Comparison of ENCODE assay signal across 17 cellular contexts in the genomic region with DNA sequence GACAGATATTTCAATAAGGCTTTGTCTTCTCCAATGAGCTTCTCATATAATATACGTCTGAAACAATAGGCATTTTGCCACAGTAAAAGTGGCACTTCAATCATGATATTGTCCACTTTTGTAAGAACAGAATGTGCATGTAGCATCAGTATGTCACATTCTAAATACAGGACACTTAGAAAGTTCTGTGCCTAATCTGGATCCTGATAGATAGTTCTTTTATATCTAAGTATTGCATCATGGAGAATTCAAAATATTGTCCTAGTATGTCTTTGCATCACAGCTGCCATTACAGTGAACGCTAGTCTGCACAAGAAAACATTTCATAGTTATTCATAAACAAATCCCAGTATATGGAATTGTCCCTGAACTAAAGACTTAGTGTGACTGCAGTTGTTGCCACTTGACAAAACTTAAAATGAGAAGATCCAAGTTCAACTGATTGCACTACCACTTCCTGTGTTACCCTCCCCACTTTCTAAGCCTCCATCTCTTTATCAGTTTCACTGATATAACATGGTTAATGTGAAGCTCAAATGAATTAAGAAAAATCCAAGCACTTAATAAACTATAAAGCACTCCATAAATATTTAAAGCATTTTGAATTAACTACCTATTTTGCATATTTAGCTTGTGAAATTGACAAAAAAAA.
"Had no signal": no experiment of that assay in that cellular context is flagged by ENCODE, and none has a peak within 500 bp of the region (broad histone marks: within the 10 kb centered on the region; RNA-seq: fewer than 3 reads in every experiment).

No MANE protein-coding gene starts in this region.

- H3K4me3 ChIP-seq: colonic mucosa, esophagus muscularis mucosa, sigmoid colon, thyroid gland had no signal

- H3K4me1 ChIP-seq: colonic mucosa, thyroid gland had no signal

- H3K27ac ChIP-seq: colonic mucosa, esophagus muscularis mucosa, sigmoid colon, thyroid gland, WERI-Rb-1 had no signal

- H3K4me3 Mint-ChIP-seq: activated CD4-positive, alpha-beta memory T cell treated with anti-CD3 and anti-CD28 coated beads for 36 hours; activated CD4-positive, alpha-beta T cell treated with anti-CD3 and anti-CD28 coated beads for 36 hours; activated T-cell treated with anti-CD3 and anti-CD28 coated beads, Interleukin-2, amount 50 U/mL, for 4 hours; stimulated activated effector memory CD8-positive, alpha-beta T cell treated with anti-CD3 and anti-CD28 coated beads, Interleukin-12 subunit alpha, Interleukin-12 subunit beta, amount 100 ng/mL, for 72 hours had no signal

- H3K9me3 ChIP-seq: colonic mucosa, esophagus muscularis mucosa, sigmoid colon, thyroid gland had no signal

- ATAC-seq: activated CD4-positive, alpha-beta T cell treated with anti-CD3 and anti-CD28 coated beads for 36 hours; activated naive CD4-positive, alpha-beta T cell treated with anti-CD3 and anti-CD28 coated beads, Interleukin-2, amount 50 U/mL, for 72 hours; activated T-cell treated with anti-CD3 and anti-CD28 coated beads, Interleukin-2, amount 50 U/mL, for 4 hours; stimulated activated effector memory CD8-positive, alpha-beta T cell treated with anti-CD3 and anti-CD28 coated beads, Interleukin-12 subunit alpha, Interleukin-12 subunit beta, amount 100 ng/mL, for 72 hours had no signal

- H3K36me3 ChIP-seq: colonic mucosa, sigmoid colon, thyroid gland had no signal

- H3K27ac Mint-ChIP-seq: activated CD4-positive, alpha-beta memory T cell treated with anti-CD3 and anti-CD28 coated beads for 36 hours; activated CD4-positive, alpha-beta T cell treated with anti-CD3 and anti-CD28 coated beads for 36 hours; activated naive CD4-positive, alpha-beta T cell treated with anti-CD3 and anti-CD28 coated beads, Interleukin-2, amount 50 U/mL, for 72 hours; stimulated activated effector memory CD8-positive, alpha-beta T cell treated with anti-CD3 and anti-CD28 coated beads, Interleukin-12 subunit alpha, Interleukin-12 subunit beta, amount 100 ng/mL, for 72 hours had no signal

- H3K27me3 ChIP-seq: colonic mucosa, esophagus muscularis mucosa, sigmoid colon, thyroid gland had no signal

- DNase-seq: activated CD4-positive, alpha-beta memory T cell treated with anti-CD3 and anti-CD28 coated beads for 36 hours; activated CD4-positive, alpha-beta T cell treated with anti-CD3 and anti-CD28 coated beads for 36 hours; activated effector memory CD4-positive, alpha-beta T cell treated with anti-CD3 and anti-CD28 coated beads, Interleukin-2, amount 50 U/mL, for 16 hours; activated T-cell treated with anti-CD3 and anti-CD28 coated beads, Interleukin-2, amount 50 U/mL, for 4 hours; caudate nucleus; colonic mucosa; hippocampal formation; kidney; mesendoderm; sigmoid colon; stimulated activated CD4-positive, alpha-beta T cell treated with anti-CD3 and anti-CD28 coated beads, Interleukin-2, amount 100 ng/mL, for 24 hours; T-helper 9 cell; thyroid gland; WERI-Rb-1 had no signal

- H3K9me3 Mint-ChIP-seq: activated CD4-positive, alpha-beta memory T cell treated with anti-CD3 and anti-CD28 coated beads for 36 hours; activated naive CD4-positive, alpha-beta T cell treated with anti-CD3 and anti-CD28 coated beads, Interleukin-2, amount 50 U/mL, for 72 hours; activated T-cell treated with anti-CD3 and anti-CD28 coated beads, Interleukin-2, amount 50 U/mL, for 4 hours; stimulated activated effector memory CD8-positive, alpha-beta T cell treated with anti-CD3 and anti-CD28 coated beads, Interleukin-12 subunit alpha, Interleukin-12 subunit beta, amount 100 ng/mL, for 72 hours had no signal

- H3K27me3 Mint-ChIP-seq: activated CD4-positive, alpha-beta memory T cell treated with anti-CD3 and anti-CD28 coated beads for 36 hours; activated CD4-positive, alpha-beta T cell treated with anti-CD3 and anti-CD28 coated beads for 36 hours had no signal

- H3K4me1 Mint-ChIP-seq: stimulated activated effector memory CD8-positive, alpha-beta T cell treated with anti-CD3 and anti-CD28 coated beads, Interleukin-12 subunit alpha, Interleukin-12 subunit beta, amount 100 ng/mL, for 72 hours had no signal
